ENCODE assay signal across 13 cellular contexts in genomic region chr16:47644166-47644565, GRCh38.
DNase-seq lines count a peak whose midpoint lies in the region; ATAC-seq and TF ChIP-seq lines count a peak whose summit lies in the region.
"Had no signal": no experiment of that assay in that cellular context is flagged by ENCODE, and none has a peak within 500 bp of the region (broad histone marks: within the 10 kb centered on the region; RNA-seq: fewer than 3 reads in every experiment).

No MANE protein-coding gene starts in this region.

- DNase-seq in GM04503 (ENCODE audit: low read depth) (peak; percentile 42), RWPE2 (ENCODE audit: low spot score) (no peak), fibroblast of peridontal ligament (ENCODE audit: extremely low read depth) (peak; percentile 79), osteoblast (ENCODE audit: insufficient read length, low spot score, missing footprints) (no peak), uterus (no peak), posterior cingulate gyrus (no peak)
- DNase-seq in stimulated activated CD4-positive, alpha-beta T cell treated with anti-CD3 and anti-CD28 coated beads, Interleukin-4, amount 100 ng/mL, for 4 hours = no peak
- DNase-seq: activated gamma-delta T cell; GDM1; stimulated activated CD4-positive, alpha-beta T cell treated with anti-CD3 and anti-CD28 coated beads, Interleukin-15, amount 100 ng/mL, for 24 hours; stimulated activated naive CD4-positive, alpha-beta T cell treated with Interleukin-2 at 50 U/mL for 16 hours had no signal

- no peaks in the 10 kb centered on the region for H3K27me3 ChIP-seq in RWPE2 (ENCODE audit: insufficient read depth, poor library complexity, severe bottlenecking)
- no peaks in the 10 kb centered on the region for H3K27me3 ChIP-seq in osteoblast (ENCODE audit: insufficient read depth, low read length)
- no peaks in the 10 kb centered on the region for H3K27me3 ChIP-seq in uterus

- H3K36me3 ChIP-seq in RWPE2 (ENCODE audit: low read depth) (peaks cover 38% of the 10 kb centered on the region), osteoblast (ENCODE audit: insufficient read depth, low read length) (no peaks in the 10 kb centered on the region), uterus (no peaks in the 10 kb centered on the region)

- no peak overlapping the region for H3K27ac ChIP-seq in RWPE2 (ENCODE audit: poor library complexity, severe bottlenecking)
- H3K27ac ChIP-seq in osteoblast (ENCODE audit: low read depth, low read length) = no peak overlapping the region
- H3K27ac ChIP-seq in uterus = no peak overlapping the region

- no peak for TF ChIP-seq CTCF in RWPE2 (IDR thresholded peaks at IDR 0.05; ENCODE audit: poor library complexity, severe bottlenecking)
- TF ChIP-seq CTCF in osteoblast (IDR thresholded peaks at IDR 0.05; ENCODE audit: extremely low read depth, low read depth, low read length) = no peak
- TF ChIP-seq CTCF in uterus (IDR thresholded peaks at IDR 0.05) = no peak

- no peaks in the 10 kb centered on the region for H3K79me2 ChIP-seq in osteoblast (ENCODE audit: insufficient read depth, low read length)

- H3K4me2 ChIP-seq in osteoblast (ENCODE audit: insufficient read depth, low read length) = peak overlapping the region; percentile 26

- H4K20me1 ChIP-seq in osteoblast (ENCODE audit: insufficient read depth, low read length) = no peaks in the 10 kb centered on the region

- no peak for TF ChIP-seq POLR2A in uterus (IDR thresholded peaks at IDR 0.05)

- H3K9me3 ChIP-seq in RWPE2 (ENCODE audit: severe bottlenecking) (no peaks in the 10 kb centered on the region), osteoblast (ENCODE audit: low read depth, low read length) (no peaks in the 10 kb centered on the region), uterus (no peaks in the 10 kb centered on the region)

- intact Hi-C loops in uterus (cut with DNase I; ENCODE audit: low total_unique reads) (no loop called here), posterior cingulate gyrus (cut with DNase I) (no loop called here)

- H3K4me3 ChIP-seq in RWPE2 (ENCODE audit: severe bottlenecking) = no peak overlapping the region
- H3K4me3 ChIP-seq in osteoblast (ENCODE audit: insufficient read depth, low read length) = no peak overlapping the region
- no peak overlapping the region for H3K4me3 ChIP-seq in uterus

- ATAC-seq in RWPE2 (ENCODE audit: low read depth) (peak; percentile 60), HG02870 (IDR thresholded peaks at IDR 0.05; ENCODE audit: unreplicated experiment) (no peak)
- ATAC-seq: HCT116 had no signal

- H3K4me1 ChIP-seq in RWPE2 (ENCODE audit: insufficient read depth, poor library complexity, severe bottlenecking) = peaks cover 3% of the 10 kb centered on the region
- peaks cover 8% of the 10 kb centered on the region for H3K4me1 ChIP-seq in osteoblast (ENCODE audit: insufficient read depth, low read length)
- no peaks in the 10 kb centered on the region for H3K4me1 ChIP-seq in uterus

- H2AFZ ChIP-seq in osteoblast (ENCODE audit: low read length) = no peak overlapping the region

Comparison
In these comparisons a context has a peak if more than half of its experiments do, and no peak if none do; other contexts are left out.
1. DNase-seq: peak in GM04503 (single experiment) and fibroblast of peridontal ligament (single experiment); none in RWPE2 (single experiment), osteoblast (single experiment), uterus (0 of 2), posterior cingulate gyrus (0 of 10) and stimulated activated CD4-positive, alpha-beta T cell treated with anti-CD3 and anti-CD28 coated beads, Interleukin-4, amount 100 ng/mL, for 4 hours (0 of 2).